ENCODE assay signal across 2 cellular contexts in genomic region chr5:176844706-176845391, GRCh38.
TF ChIP-seq lines count a peak whose summit lies in the region.

No MANE protein-coding gene starts in this region.

TF ChIP-seq in SK-N-SH, 30 proteins besides CTCF, POLR2A, EP300 and RAD21 (continued from another document):
- TF ChIP-seq ZBTB33 (IDR thresholded peaks at IDR 0.05; ENCODE audit: borderline replicate concordance, low read depth) (no peak), MEF2A (IDR thresholded peaks at IDR 0.05; ENCODE audit: borderline replicate concordance, low read depth) (no peak), FOXJ3 (CRISPR knock-in tag; IDR thresholded peaks at IDR 0.05) (peak; percentile 78; the same call in 1 of the 2 replicates), GATA2 (CRISPR knock-in tag; IDR thresholded peaks at IDR 0.05) (peak; percentile 66), MAX (IDR thresholded peaks at IDR 0.05; ENCODE audit: low read depth) (no peak), MXI1 (IDR thresholded peaks at IDR 0.05; ENCODE audit: low read depth, low read length) (peak; percentile 68), IRF3 (IDR thresholded peaks at IDR 0.05; ENCODE audit: low read depth, low read length) (no peak), ELF1 (IDR thresholded peaks at IDR 0.05) (no peak), SIN3A (IDR thresholded peaks at IDR 0.05; ENCODE audit: borderline replicate concordance, low read depth, low read length) (no peak), JUND (IDR thresholded peaks at IDR 0.05) (no peak), SMC3 (IDR thresholded peaks at IDR 0.05; ENCODE audit: low read depth, low read length) (no peak)

TF ChIP-seq in GM23338, 12 proteins besides CTCF, POLR2A, EP300 and RAD21 (continued from another document):
- TF ChIP-seq, protein P1, sequence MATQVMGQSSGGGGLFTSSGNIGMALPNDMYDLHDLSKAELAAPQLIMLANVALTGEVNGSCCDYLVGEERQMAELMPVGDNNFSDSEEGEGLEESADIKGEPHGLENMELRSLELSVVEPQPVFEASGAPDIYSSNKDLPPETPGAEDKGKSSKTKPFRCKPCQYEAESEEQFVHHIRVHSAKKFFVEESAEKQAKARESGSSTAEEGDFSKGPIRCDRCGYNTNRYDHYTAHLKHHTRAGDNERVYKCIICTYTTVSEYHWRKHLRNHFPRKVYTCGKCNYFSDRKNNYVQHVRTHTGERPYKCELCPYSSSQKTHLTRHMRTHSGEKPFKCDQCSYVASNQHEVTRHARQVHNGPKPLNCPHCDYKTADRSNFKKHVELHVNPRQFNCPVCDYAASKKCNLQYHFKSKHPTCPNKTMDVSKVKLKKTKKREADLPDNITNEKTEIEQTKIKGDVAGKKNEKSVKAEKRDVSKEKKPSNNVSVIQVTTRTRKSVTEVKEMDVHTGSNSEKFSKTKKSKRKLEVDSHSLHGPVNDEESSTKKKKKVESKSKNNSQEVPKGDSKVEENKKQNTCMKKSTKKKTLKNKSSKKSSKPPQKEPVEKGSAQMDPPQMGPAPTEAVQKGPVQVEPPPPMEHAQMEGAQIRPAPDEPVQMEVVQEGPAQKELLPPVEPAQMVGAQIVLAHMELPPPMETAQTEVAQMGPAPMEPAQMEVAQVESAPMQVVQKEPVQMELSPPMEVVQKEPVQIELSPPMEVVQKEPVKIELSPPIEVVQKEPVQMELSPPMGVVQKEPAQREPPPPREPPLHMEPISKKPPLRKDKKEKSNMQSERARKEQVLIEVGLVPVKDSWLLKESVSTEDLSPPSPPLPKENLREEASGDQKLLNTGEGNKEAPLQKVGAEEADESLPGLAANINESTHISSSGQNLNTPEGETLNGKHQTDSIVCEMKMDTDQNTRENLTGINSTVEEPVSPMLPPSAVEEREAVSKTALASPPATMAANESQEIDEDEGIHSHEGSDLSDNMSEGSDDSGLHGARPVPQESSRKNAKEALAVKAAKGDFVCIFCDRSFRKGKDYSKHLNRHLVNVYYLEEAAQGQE (IDR thresholded peaks at IDR 0.05; ENCODE audit: unreplicated experiment): no peak
- no peak for TF ChIP-seq NANOG (IDR thresholded peaks at IDR 0.05; ENCODE audit: borderline replicate concordance)
- TF ChIP-seq ZNF114 (CRISPR knock-in tag; IDR thresholded peaks at IDR 0.05): no peak
- no peak for TF ChIP-seq EZH2phosphoT487 (IDR thresholded peaks at IDR 0.05; ENCODE audit: unreplicated experiment)
- TF ChIP-seq EZH2 (IDR thresholded peaks at IDR 0.05; ENCODE audit: low read depth, unreplicated experiment): no peak
- TF ChIP-seq STAT1 (IDR thresholded peaks at IDR 0.05; ENCODE audit: unreplicated experiment): no peak
